16 cellular contexts compared by ENCODE assay signal in the genomic region with DNA sequence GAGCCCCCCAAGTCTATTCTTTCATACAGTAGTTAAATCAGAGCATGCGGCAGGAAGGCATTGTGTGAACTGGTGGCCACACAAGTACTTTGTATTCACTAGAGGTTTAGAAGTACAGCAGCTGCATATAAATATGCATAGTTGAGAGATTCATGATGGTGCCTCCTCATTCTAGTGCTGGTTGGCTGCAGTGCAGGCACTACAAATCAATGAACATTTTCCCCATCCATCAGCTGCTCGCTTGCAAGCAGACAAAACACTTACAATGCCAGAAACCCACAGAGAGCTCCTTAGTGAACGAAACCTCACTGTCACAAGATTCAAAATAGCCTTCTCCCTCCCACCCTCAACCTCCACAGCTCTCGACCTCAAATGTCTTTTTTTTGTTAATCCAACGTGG.
DNase-seq lines count a peak whose midpoint lies in the region; ATAC-seq and TF ChIP-seq lines count a peak whose summit lies in the region.
"Had no signal": no experiment of that assay in that cellular context is flagged by ENCODE, and none has a peak within 500 bp of the region (broad histone marks: within the 10 kb centered on the region; RNA-seq: fewer than 3 reads in every experiment).

No MANE protein-coding gene starts in this region.

- H3K27ac Mint-ChIP-seq in glutamatergic neuron (ENCODE audit: unreplicated experiment), result peak overlapping the region; percentile 89
- H3K27ac Mint-ChIP-seq in stimulated activated effector memory CD8-positive, alpha-beta T cell treated with anti-CD3 and anti-CD28 coated beads, Interleukin-12 subunit alpha, Interleukin-12 subunit beta, amount 100 ng/mL, for 72 hours, result no peak overlapping the region
- H3K27ac Mint-ChIP-seq: activated CD4-positive, alpha-beta memory T cell treated with anti-CD3 and anti-CD28 coated beads, Interleukin-2, amount 10 ng/mL, durations not matched to agents 7 days and 5 days had no signal

- no peaks in the 10 kb centered on the region for H3K27me3 Mint-ChIP-seq in glutamatergic neuron (ENCODE audit: unreplicated experiment)
- H3K27me3 Mint-ChIP-seq: activated CD4-positive, alpha-beta memory T cell treated with anti-CD3 and anti-CD28 coated beads, Interleukin-2, amount 10 ng/mL, durations not matched to agents 7 days and 5 days had no signal

- H3K36me3 Mint-ChIP-seq in glutamatergic neuron (ENCODE audit: unreplicated experiment), result no peaks in the 10 kb centered on the region
- H3K36me3 Mint-ChIP-seq in stimulated activated effector memory CD8-positive, alpha-beta T cell treated with anti-CD3 and anti-CD28 coated beads, Interleukin-12 subunit alpha, Interleukin-12 subunit beta, amount 100 ng/mL, for 72 hours, result no peaks in the 10 kb centered on the region

- no peak for ATAC-seq in stimulated activated effector memory CD8-positive, alpha-beta T cell treated with anti-CD3 and anti-CD28 coated beads, Interleukin-12 subunit alpha, Interleukin-12 subunit beta, amount 100 ng/mL, for 72 hours
- no peak for ATAC-seq in HG03095 (IDR thresholded peaks at IDR 0.05; ENCODE audit: unreplicated experiment)

- peak; percentile 4 for DNase-seq in GM03348 (ENCODE audit: low spot score)
- DNase-seq in NCI-H526 (lab: John Stamatoyannopoulos, UW), result peak; percentile 63 to 67
- peak; percentile 20 for DNase-seq in glutamatergic neuron
- DNase-seq in nucleus accumbens (lab: John Stamatoyannopoulos, UW), result peak in 45 of 56 donors; percentile 1 to 80 (median 41)
- no peak for DNase-seq in activated effector memory CD4-positive, alpha-beta T cell treated with anti-CD3 and anti-CD28 coated beads, Interleukin-2, amount 50 U/mL, for 16 hours
- DNase-seq in stimulated activated effector memory CD8-positive, alpha-beta T cell treated with anti-CD3 and anti-CD28 coated beads, Interleukin-12 subunit alpha, Interleukin-12 subunit beta, amount 100 ng/mL, for 72 hours (ENCODE audit: low spot score in 2 of 2), result no peak
- DNase-seq in mesenteric fat pad (ENCODE audit: low spot score), result no peak
- DNase-seq: activated CD4-positive, alpha-beta memory T cell treated with anti-CD3 and anti-CD28 coated beads, Interleukin-2, amount 10 ng/mL, durations not matched to agents 7 days and 5 days; activated naive CD4-positive, alpha-beta T cell; KBM-7; kidney glomerular epithelial cell; NCI-H2171 treated with DMSO at 0.1 percent for 48 hours; ovary; stimulated activated CD4-positive, alpha-beta T cell treated with anti-CD3 and anti-CD28 coated beads, Interleukin-2, amount 100 ng/mL, for 48 hours; stimulated activated naive CD4-positive, alpha-beta T cell had no signal

- H3K4me3 Mint-ChIP-seq in glutamatergic neuron (ENCODE audit: unreplicated experiment), result peak overlapping the region; percentile 41
- H3K4me3 Mint-ChIP-seq in stimulated activated effector memory CD8-positive, alpha-beta T cell treated with anti-CD3 and anti-CD28 coated beads, Interleukin-12 subunit alpha, Interleukin-12 subunit beta, amount 100 ng/mL, for 72 hours, result no peak overlapping the region
- H3K4me3 Mint-ChIP-seq: activated CD4-positive, alpha-beta memory T cell treated with anti-CD3 and anti-CD28 coated beads, Interleukin-2, amount 10 ng/mL, durations not matched to agents 7 days and 5 days had no signal

- no peak for TF ChIP-seq CTCF in glutamatergic neuron (IDR thresholded peaks at IDR 0.05; ENCODE audit: partially characterized antibody, unreplicated experiment)

- H3K9me3 Mint-ChIP-seq in glutamatergic neuron (ENCODE audit: unreplicated experiment), result peaks cover 3% of the 10 kb centered on the region
- H3K9me3 Mint-ChIP-seq in stimulated activated effector memory CD8-positive, alpha-beta T cell treated with anti-CD3 and anti-CD28 coated beads, Interleukin-12 subunit alpha, Interleukin-12 subunit beta, amount 100 ng/mL, for 72 hours, result peaks cover 5% of the 10 kb centered on the region
- H3K9me3 Mint-ChIP-seq: activated CD4-positive, alpha-beta memory T cell treated with anti-CD3 and anti-CD28 coated beads, Interleukin-2, amount 10 ng/mL, durations not matched to agents 7 days and 5 days had no signal

- H3K4me1 Mint-ChIP-seq in glutamatergic neuron (ENCODE audit: low read depth, unreplicated experiment), result peaks cover 12% of the 10 kb centered on the region
- no peaks in the 10 kb centered on the region for H3K4me1 Mint-ChIP-seq in stimulated activated effector memory CD8-positive, alpha-beta T cell treated with anti-CD3 and anti-CD28 coated beads, Interleukin-12 subunit alpha, Interleukin-12 subunit beta, amount 100 ng/mL, for 72 hours
- H3K4me1 Mint-ChIP-seq: activated CD4-positive, alpha-beta memory T cell treated with anti-CD3 and anti-CD28 coated beads, Interleukin-2, amount 10 ng/mL, durations not matched to agents 7 days and 5 days had no signal

Comparison
In these comparisons a context has a peak if more than half of its experiments do, and no peak if none do; other contexts are left out.
1. DNase-seq: peak in GM03348 (single experiment), NCI-H526 (2 of 2), glutamatergic neuron (single experiment) and nucleus accumbens (45 of 56); none in activated effector memory CD4-positive, alpha-beta T cell treated with anti-CD3 and anti-CD28 coated beads, Interleukin-2, amount 50 U/mL, for 16 hours (single experiment), stimulated activated effector memory CD8-positive, alpha-beta T cell treated with anti-CD3 and anti-CD28 coated beads, Interleukin-12 subunit alpha, Interleukin-12 subunit beta, amount 100 ng/mL, for 72 hours (0 of 2) and mesenteric fat pad (single experiment).